Comparison of ENCODE assay signal across 18 cellular contexts in genomic region chr3:62863648-62864047, GRCh38. TPM values are rescaled to one million over a fixed set of nuclear protein-coding genes. Genes with fewer than 3 reads are reported as not detected.
DNase-seq lines count a peak whose midpoint lies in the region; ATAC-seq, FAIRE-seq and TF ChIP-seq lines count a peak whose summit lies in the region.
"Had no signal": no experiment of that assay in that cellular context is flagged by ENCODE, and none has a peak within 500 bp of the region (broad histone marks: within the 10 kb centered on the region; RNA-seq: fewer than 3 reads in every experiment).

No MANE protein-coding gene starts in this region.

- H4K20me1 ChIP-seq in SK-N-SH (ENCODE audit: insufficient read depth) = no peaks in the 10 kb centered on the region
- H4K20me1 ChIP-seq in HCT116 (ENCODE audit: insufficient read depth) = no peaks in the 10 kb centered on the region
- H4K20me1 ChIP-seq in H1 (replicated peaks in 1 of 2; ENCODE audit: control insufficient read depth in 1 of 2, insufficient read depth in 2 of 2, low read length in 2 of 2) = no peaks in the 10 kb centered on the region
- no peaks in the 10 kb centered on the region for H4K20me1 ChIP-seq in neural progenitor cell (ENCODE audit: low read depth)
- H4K20me1 ChIP-seq: BLaER1 treated with 17β-estradiol and CSF1 and Interleukin-3, amounts not matched to agents 10 nM and 100 nM had no signal

- H2AK5ac ChIP-seq in H1 (ENCODE audit: low read depth, low read length) = no peak overlapping the region

- POLR2A ChIA-PET in SK-N-SH (lab: Yijun Ruan, JAX) (no interaction called here), HCT116 (lab: Charles Lee) (no interaction called here), H1 (lab: Charles Lee; ENCODE audit: partially characterized antibody) (no interaction called here)

- no peak overlapping the region for H3K4ac ChIP-seq in H1 (replicated peaks; ENCODE audit: insufficient read length, low read depth, low read length)

- no peak for DNase-seq in SK-N-SH
- no peak for DNase-seq in HCT116 (ENCODE audit: low read depth, low spot score)
- DNase-seq in H1 (ENCODE audit: low read depth in 1 of 2, low spot score in 2 of 2) = no peak
- no peak for DNase-seq in neural progenitor cell (ENCODE audit: low spot score)
- DNase-seq in epidermal melanocyte (ENCODE audit: insufficient read length, low spot score) = no peak
- no peak for DNase-seq in glomerular visceral epithelial cell (ENCODE audit: extremely low spot score)
- DNase-seq: AML-193; Calu3; CD4-positive, alpha-beta T cell; DMS79; EL; H7 had no signal

- ATAC-seq in SK-N-SH treated with all-trans-retinoic acid at 6 μM for 48 hours (no peak), HCT116 (no peak), HG02938 (IDR thresholded peaks at IDR 0.05; ENCODE audit: unreplicated experiment) (no peak)

- no peaks in the 10 kb centered on the region for H3K9me2 ChIP-seq in SK-N-SH
- no peaks in the 10 kb centered on the region for H3K9me2 ChIP-seq in HCT116 (ENCODE audit: insufficient read depth)

- H3K79me2 ChIP-seq in SK-N-SH (ENCODE audit: insufficient read depth) = no peaks in the 10 kb centered on the region
- H3K79me2 ChIP-seq in HCT116 (ENCODE audit: insufficient read depth, low read length) = no peaks in the 10 kb centered on the region
- H3K79me2 ChIP-seq in H1 (ENCODE audit: control insufficient read depth in 1 of 2, insufficient read depth in 2 of 2, low read length in 2 of 2) = no peaks in the 10 kb centered on the region
- no peaks in the 10 kb centered on the region for H3K79me2 ChIP-seq in neural progenitor cell (ENCODE audit: low read depth)

- CTCF ChIA-PET in SK-N-SH (lab: Yijun Ruan, JAX) = interaction anchor here (0.7 to 1.6 kb wide), 2 partner anchors 10 to 31 kb away, joined by 3 to 5 read pairs; no protein-coding TSS in a partner anchor
- CTCF ChIA-PET in HCT116 (lab: Charles Lee) = no interaction called here
- CTCF ChIA-PET in H1 (lab: Charles Lee; ENCODE audit: partially characterized antibody) = interaction anchor here (0.6 to 1.5 kb wide), 11 partner anchors 9 to 253 kb away, joined by 3 to 12 read pairs (median 3); no protein-coding TSS in a partner anchor

- H4K91ac ChIP-seq in H1 (replicated peaks; ENCODE audit: insufficient read length, low read length) = no peak overlapping the region

- TF ChIP-seq RAD21 in SK-N-SH (IDR thresholded peaks at IDR 0.05; ENCODE audit: low read length) = no peak
- 0 out of 2 replicates have a peak, but pooled peaks have one; percentile 4 for TF ChIP-seq RAD21 in HCT116 (IDR thresholded peaks at IDR 0.05; ENCODE audit: low read depth)
- TF ChIP-seq RAD21 in H1 (IDR thresholded peaks at IDR 0.05 in 1 of 2, conservative IDR thresholded peaks at IDR 0.05 in 1 of 2; ENCODE audit: low read depth in 2 of 2, low read length in 2 of 2) = peak; percentile 48 to 55

- no peaks in the 10 kb centered on the region for H3K27me3 ChIP-seq in SK-N-SH (ENCODE audit: insufficient read depth)
- H3K27me3 ChIP-seq in HCT116 (ENCODE audit: insufficient read depth, low read length) = no peaks in the 10 kb centered on the region
- H3K27me3 ChIP-seq in H1 (replicated peaks in 1 of 4; ENCODE audit: control insufficient read depth in 3 of 4, extremely low read depth in 1 of 4, insufficient read depth in 3 of 4, low read length in 3 of 4) = no peaks in the 10 kb centered on the region
- H3K27me3 ChIP-seq in neural progenitor cell = no peaks in the 10 kb centered on the region
- H3K27me3 ChIP-seq: BLaER1 treated with 17β-estradiol and CSF1 and Interleukin-3, amounts not matched to agents 10 nM and 100 nM had no signal

- peaks cover 16% of the 10 kb centered on the region for H3K4me1 Mint-ChIP-seq in neural progenitor cell

- TF ChIP-seq POLR2A in HCT116 (IDR thresholded peaks at IDR 0.05; ENCODE audit: borderline replicate concordance, extremely low read depth, insufficient read depth, insufficient read length) = no peak
- no peak for TF ChIP-seq POLR2A in H1 (IDR thresholded peaks at IDR 0.05; ENCODE audit: control extremely low read depth in 1 of 2, low read depth in 2 of 2, low read length in 2 of 2)

- no peaks in the 10 kb centered on the region for H3K36me3 Mint-ChIP-seq in neural progenitor cell

- H3K4me2 ChIP-seq in SK-N-SH (no peak overlapping the region), HCT116 (ENCODE audit: low read length) (no peak overlapping the region), H1 (ENCODE audit: insufficient read depth in 1 of 2, low read depth in 2 of 2, low read length in 2 of 2) (no peak overlapping the region), neural progenitor cell (no peak overlapping the region)
- H3K4me2 ChIP-seq: BLaER1 treated with 17β-estradiol and CSF1 and Interleukin-3, amounts not matched to agents 10 nM and 100 nM had no signal

- no peak overlapping the region for H2BK120ac ChIP-seq in H1 (replicated peaks; ENCODE audit: low read depth, low read length)

- no peaks in the 10 kb centered on the region for H3K23me2 ChIP-seq in H1 (ENCODE audit: low read depth, low read length)

- H4K5ac ChIP-seq in H1 (ENCODE audit: insufficient read length, low read depth, low read length) = no peak overlapping the region

- H3K14ac ChIP-seq in H1 (ENCODE audit: insufficient read length) = no peak overlapping the region

- H3K27ac ChIP-seq in SK-N-SH (ENCODE audit: low read depth in 2 of 2, low read length in 1 of 2) (no peak overlapping the region), HCT116 (ENCODE audit: low read depth, low read length) (no peak overlapping the region), H1 (ENCODE audit: low read depth, low read length) (no peak overlapping the region), neural progenitor cell (no peak overlapping the region)
- H3K27ac ChIP-seq: 22Rv1; BLaER1 treated with 17β-estradiol and CSF1 and Interleukin-3, amounts not matched to agents 10 nM and 100 nM; HL-60 had no signal

- BruUV-seq in HCT116 (replicated peaks; lab: Mats Ljungman, UMichigan) = no TSS peak

- no peaks in the 10 kb centered on the region for H3K9me3 ChIP-seq in SK-N-SH
- H3K9me3 ChIP-seq in HCT116 (ENCODE audit: control insufficient read depth in 1 of 2, insufficient read depth in 1 of 2, low read depth in 1 of 2, low read length in 2 of 2) = no peaks in the 10 kb centered on the region
- H3K9me3 ChIP-seq in H1 (ENCODE audit: insufficient read depth in 2 of 2, low read depth in 1 of 2, low read length in 1 of 2) = no peaks in the 10 kb centered on the region
- no peaks in the 10 kb centered on the region for H3K9me3 ChIP-seq in neural progenitor cell (ENCODE audit: low read depth)
- H3K9me3 ChIP-seq: BLaER1 treated with 17β-estradiol and CSF1 and Interleukin-3, amounts not matched to agents 10 nM and 100 nM had no signal

- no peak overlapping the region for H2AFZ ChIP-seq in SK-N-SH (ENCODE audit: low read depth)
- H2AFZ ChIP-seq in HCT116 (ENCODE audit: low read depth, low read length, poor library complexity, severe bottlenecking) = no peak overlapping the region
- no peak overlapping the region for H2AFZ ChIP-seq in H1 (ENCODE audit: low read length)
- H2AFZ ChIP-seq in neural progenitor cell (replicated peaks) = no peak overlapping the region

- H4K8ac ChIP-seq in H1 (ENCODE audit: extremely low read depth, insufficient read depth, low read length) = no peak overlapping the region

- H3F3A ChIP-seq in SK-N-SH (replicated peaks; ENCODE audit: insufficient read depth) (peaks cover 3% of the 10 kb centered on the region), neural progenitor cell (ENCODE audit: low read depth) (peaks cover 3% of the 10 kb centered on the region)

- no peaks in the 10 kb centered on the region for H3K27me3 Mint-ChIP-seq in neural progenitor cell (ENCODE audit: insufficient read depth, low read depth)

- H2BK5ac ChIP-seq in H1 (ENCODE audit: low read depth, low read length) = no peak overlapping the region

- RAD21 ChIA-PET in HCT116 (lab: Charles Lee; ENCODE audit: low non-redundant PET in 1 of 2, low total read pairs in 2 of 2, uncharacterized antibody in 2 of 2, unreplicated experiment in 2 of 2) = no interaction called here

- H3K27ac Mint-ChIP-seq in neural progenitor cell = no peak overlapping the region
- H3K27ac Mint-ChIP-seq: CD4-positive, alpha-beta T cell had no signal

- FAIRE-seq in H1 (lab: Jason Lieb, UNC) = no peak
- FAIRE-seq: G401.6 had no signal

- no peak overlapping the region for H3K18ac ChIP-seq in H1 (ENCODE audit: extremely low read depth, low read length)

- no peak overlapping the region for H3K56ac ChIP-seq in H1 (replicated peaks; ENCODE audit: insufficient read length, low read depth, low read length)

- no peaks in the 10 kb centered on the region for H3K4me1 ChIP-seq in SK-N-SH (ENCODE audit: control insufficient read depth in 1 of 2, insufficient read depth in 2 of 2, low read depth in 1 of 2, low read length in 1 of 2)
- H3K4me1 ChIP-seq in HCT116 (ENCODE audit: control insufficient read depth in 1 of 2, insufficient read depth in 2 of 2, low read length in 2 of 2) = no peaks in the 10 kb centered on the region
- peaks cover 0 to 8% (median 4%) of the 10 kb centered on the region in 4 experiments; a peak in 4 of 7 replicates for H3K4me1 ChIP-seq in H1 (replicated peaks in 1 of 4; ENCODE audit: control insufficient read depth in 3 of 4, insufficient read depth in 4 of 4, low read length in 3 of 4)
- no peaks in the 10 kb centered on the region for H3K4me1 ChIP-seq in neural progenitor cell

- TF ChIP-seq EP300 in SK-N-SH (IDR thresholded peaks at IDR 0.05; ENCODE audit: borderline replicate concordance in 1 of 2, low read depth in 1 of 2, low read length in 1 of 2) = no peak
- no peak for TF ChIP-seq EP300 in H1 (IDR thresholded peaks at IDR 0.05; ENCODE audit: borderline replicate concordance in 1 of 2, low read depth in 2 of 2, low read length in 2 of 2)

- no peak overlapping the region for H3K4me3 Mint-ChIP-seq in neural progenitor cell
- H3K4me3 Mint-ChIP-seq: CD4-positive, alpha-beta T cell had no signal

- no peak overlapping the region for H3K4me3 ChIP-seq in SK-N-SH (ENCODE audit: low read depth in 2 of 2, low read length in 1 of 2)
- no peak overlapping the region for H3K4me3 ChIP-seq in HCT116 (replicated peaks in 1 of 2; ENCODE audit: low read depth in 1 of 2, low read length in 2 of 2)
- H3K4me3 ChIP-seq in H1 (ENCODE audit: extremely low read depth in 1 of 4, insufficient read depth in 2 of 4, low read depth in 3 of 4, low read length in 4 of 4) = no peak overlapping the region
- no peak overlapping the region for H3K4me3 ChIP-seq in neural progenitor cell
- H3K4me3 ChIP-seq: BLaER1 treated with 17β-estradiol and CSF1 and Interleukin-3, amounts not matched to agents 10 nM and 100 nM had no signal

- intact Hi-C loops in HCT116 (cut with micrococcal nuclease) = no loop called here

- no peak overlapping the region for H3K9ac ChIP-seq in SK-N-SH
- no peak overlapping the region for H3K9ac ChIP-seq in HCT116 (ENCODE audit: low read length)
- no peak overlapping the region for H3K9ac ChIP-seq in H1 (replicated peaks in 1 of 4; ENCODE audit: extremely low read depth in 1 of 4, low read depth in 3 of 4, low read length in 3 of 4)
- H3K9ac ChIP-seq in neural progenitor cell = no peak overlapping the region
- H3K9ac ChIP-seq: BLaER1 treated with 17β-estradiol and CSF1 and Interleukin-3, amounts not matched to agents 10 nM and 100 nM had no signal

- H3K79me1 ChIP-seq in H1 (ENCODE audit: low read depth, low read length) = no peaks in the 10 kb centered on the region; the same call in 1 of the 2 replicates

- peak; percentile 24 for TF ChIP-seq CTCF in SK-N-SH (IDR thresholded peaks at IDR 0.05)
- no peak for TF ChIP-seq CTCF in HCT116 (IDR thresholded peaks at IDR 0.05 in 2 of 3, conservative IDR thresholded peaks at IDR 0.05 in 1 of 3; ENCODE audit: borderline replicate concordance in 1 of 3, insufficient read depth in 1 of 3, low read depth in 2 of 3, low read length in 2 of 3)
- TF ChIP-seq CTCF in H1 (IDR thresholded peaks at IDR 0.05; ENCODE audit: control extremely low read depth in 1 of 3, insufficient read depth in 1 of 3, low read depth in 1 of 3, low read length in 3 of 3) = peak in 1 of 3 experiments; percentile 26; a peak in 1 of 4 replicates
- peak; percentile 39 for TF ChIP-seq CTCF in neural progenitor cell (IDR thresholded peaks at IDR 0.05)

- no peak overlapping the region for H2BK12ac ChIP-seq in H1 (ENCODE audit: low read depth, low read length)

- H3K36me3 ChIP-seq in SK-N-SH (replicated peaks in 1 of 2; ENCODE audit: control insufficient read depth in 1 of 2, insufficient read depth in 2 of 2, low read length in 1 of 2) (no peaks in the 10 kb centered on the region), HCT116 (ENCODE audit: control insufficient read depth in 1 of 2, insufficient read depth in 2 of 2, low read length in 2 of 2) (no peaks in the 10 kb centered on the region), H1 (ENCODE audit: control insufficient read depth in 2 of 4, insufficient read depth in 4 of 4, low read length in 3 of 4) (no peaks in the 10 kb centered on the region), neural progenitor cell (no peaks in the 10 kb centered on the region)
- H3K36me3 ChIP-seq: BLaER1 treated with 17β-estradiol and CSF1 and Interleukin-3, amounts not matched to agents 10 nM and 100 nM had no signal

- no peak overlapping the region for H2BK15ac ChIP-seq in H1 (ENCODE audit: low read length)

- no peak overlapping the region for H2BK20ac ChIP-seq in H1 (ENCODE audit: low read length)

- H3K23ac ChIP-seq in H1 (ENCODE audit: insufficient read length) = no peak overlapping the region

- 81% methylated on average over 3 of the region's 3 CpGs for WGBS in SK-N-SH (ENCODE audit: low lambda C conversion rate)
- WGBS in H1 (ENCODE audit: extremely low coverage in 1 of 2, insufficient coverage in 1 of 2, insufficient read length in 1 of 2, insufficient replicate concordance in 2 of 2, low coverage in 1 of 2, low lambda C conversion rate in 2 of 2, missing lambda C conversion rate in 1 of 2), 2 experiments = 88% methylated on average over 3 of the region's 3 CpGs; no CpG with 5 or more reads in 1 of the 2 experiments

- no peaks in the 10 kb centered on the region for H3K9me3 Mint-ChIP-seq in neural progenitor cell

RNA-seq across cellular contexts. Expression of gene CADPS, which starts 11.6 kb away (rescaled TPM):
- polyA plus RNA-seq in SK-N-SH (2012; rRNA removed) (5.8 and 7.3 TPM in 2 replicates), H1 (2011; rRNA removed) (7.1 and 7.4 TPM in 2 replicates)
- polyA plus RNA-seq in SK-N-SH (2012; cell fraction: cytosol; rRNA removed) = 5.6 and 6.6 TPM in 2 replicates
- polyA plus RNA-seq in SK-N-SH (2012; cell fraction: nucleus; rRNA removed) = 10.8 and 18.0 TPM in 2 replicates
- total RNA-seq in HCT116 (2021; ENCODE audit: unreplicated experiment) (not detected), neural progenitor cell (ENCODE audit: low replicate concordance) (11.7 and 17.3 TPM in 2 replicates)
- polyA plus RNA-seq in HCT116 (2012) = not detected in 2 replicates
- 10.2 and 11.7 TPM in 2 replicates for total RNA-seq in H1 (2021; fragmentation: NEBNext Ultra II Directional; extraction: Animal tissue kit (Norgen Biotek cat#: 25700))
- polyA plus RNA-seq in H1 (2011; cell fraction: cytosol; rRNA removed) = 12.2 TPM
- polyA plus RNA-seq in H1 (2011; cell fraction: nucleus; rRNA removed) = 12.1 TPM
- polyA plus RNA-seq in H1 (2012, experiment 1 of 2) = 4.0 to 12.4 TPM (median 8.0 TPM) in 4 replicates
- polyA plus RNA-seq in H1 (2012, experiment 2 of 2) = 1.3 TPM
- 11.4 TPM for polyA plus RNA-seq in H1 (2013, experiment 1 of 2)
- 10.3 TPM for polyA plus RNA-seq in H1 (2013, experiment 2 of 2)
- 21.7 and 27.0 TPM in 2 replicates for polyA minus RNA-seq in H1 (2011; rRNA and poly(A)+ RNA removed)
- polyA minus RNA-seq in H1 (2011; cell fraction: cytosol; rRNA and poly(A)+ RNA removed) = 14.5 TPM
- 44.6 TPM for polyA minus RNA-seq in H1 (2011; cell fraction: nucleus; rRNA and poly(A)+ RNA removed)
- total RNA-seq: Calu3; CD4-positive, alpha-beta T cell had no signal

Comparison
In these comparisons a context has a peak if more than half of its experiments do, and no peak if none do; other contexts are left out.
1. CTCF ChIP-seq: peak in SK-N-SH (single experiment) and neural progenitor cell (single experiment); none in HCT116 (0 of 3).
2. RNA of gene CADPS, which starts 11.6 kb away (total RNA-seq): 11.7 to 17.3 TPM in neural progenitor cell and 10.2 to 11.7 TPM in H1; not detected in HCT116 (single experiment); every median in the first group is over 10 times any median in the second.
3. Of the 17 proteins assayed by ChIP-seq in both H1 and SK-N-SH: peak only in H1: RAD21; only in SK-N-SH: none; in both: none; in neither: 15; mixed calls (peak in some experiments, not most) for 1.